ENCODE assay signal across 16 cellular contexts in genomic region chr13:23440821-23441608, GRCh38. TPM values are rescaled to one million over a fixed set of nuclear protein-coding genes. Genes with fewer than 3 reads are reported as not detected.
DNase-seq lines count a peak whose midpoint lies in the region; ATAC-seq and TF ChIP-seq lines count a peak whose summit lies in the region.
"Had no signal": no experiment of that assay in that cellular context is flagged by ENCODE, and none has a peak within 500 bp of the region (broad histone marks: within the 10 kb centered on the region; RNA-seq: fewer than 3 reads in every experiment).

No MANE protein-coding gene starts in this region.

- ATAC-seq in GM19324 (IDR thresholded peaks at IDR 0.05; ENCODE audit: low FRiP score, unreplicated experiment): no peak
- ATAC-seq: activated CD8-positive, alpha-beta T cell treated with anti-CD3 and anti-CD28 coated beads for 36 hours; activated T-helper 17 cell treated with anti-CD3 and anti-CD28 coated beads, Interleukin-2, amount 50 U/mL, for 72 hours had no signal

- H3K4me3 ChIP-seq in osteoblast (ENCODE audit: insufficient read depth, low read length): no peak overlapping the region
- H3K4me3 ChIP-seq in SJCRH30: no peak overlapping the region
- H3K4me3 ChIP-seq: prostate gland had no signal

- peak overlapping the region; percentile 30 for H2AFZ ChIP-seq in osteoblast (ENCODE audit: low read length)

- H3K27me3 ChIP-seq in osteoblast (ENCODE audit: insufficient read depth, low read length) (no peaks in the 10 kb centered on the region), SJCRH30 (no peaks in the 10 kb centered on the region)

- TF ChIP-seq CTCF in osteoblast (IDR thresholded peaks at IDR 0.05; ENCODE audit: extremely low read depth, low read depth, low read length): no peak

- no peaks in the 10 kb centered on the region for H3K36me3 ChIP-seq in osteoblast (ENCODE audit: insufficient read depth, low read length)
- H3K36me3 ChIP-seq in SJCRH30: no peaks in the 10 kb centered on the region
- H3K36me3 ChIP-seq: prostate gland had no signal

- no peaks in the 10 kb centered on the region for H3K4me1 ChIP-seq in osteoblast (ENCODE audit: insufficient read depth, low read length)
- no peaks in the 10 kb centered on the region; the same call in 1 of the 2 replicates for H3K4me1 ChIP-seq in SJCRH30
- H3K4me1 ChIP-seq: prostate gland had no signal

- no peak overlapping the region for H3K27ac ChIP-seq in osteoblast (ENCODE audit: low read depth, low read length)
- no peak overlapping the region for H3K27ac ChIP-seq in SJCRH30
- H3K27ac ChIP-seq: prostate gland, VCaP had no signal

- H3K9me3 ChIP-seq in osteoblast (ENCODE audit: low read depth, low read length) (no peaks in the 10 kb centered on the region), SJCRH30 (replicated peaks) (0 out of 2 replicates have a peak, but pooled peaks cover 5% of the 10 kb centered on the region)
- H3K9me3 ChIP-seq: prostate gland had no signal

- no peaks in the 10 kb centered on the region for H4K20me1 ChIP-seq in osteoblast (ENCODE audit: insufficient read depth, low read length)

- DNase-seq in Daoy (ENCODE audit: low read depth): peak; percentile 70
- DNase-seq in MV-4-11 (lab: John Stamatoyannopoulos, UW): peak; percentile 13
- DNase-seq in fibroblast of gingiva (ENCODE audit: low read depth): peak; percentile 29
- DNase-seq in osteoblast (ENCODE audit: insufficient read length, low spot score, missing footprints): peak; percentile 80
- no peak for DNase-seq in stimulated activated naive CD4-positive, alpha-beta T cell (lab: John Stamatoyannopoulos, UW)
- no peak for DNase-seq in SJCRH30
- DNase-seq in NCI-H774 (lab: John Stamatoyannopoulos, UW): no peak
- DNase-seq: activated CD8-positive, alpha-beta T cell treated with anti-CD3 and anti-CD28 coated beads for 36 hours; islet precursor cell; Kasumi-1; NCI-H1694; NCI-H446 treated with DMSO at 0.1 percent for 48 hours had no signal

- H3K4me2 ChIP-seq in osteoblast (ENCODE audit: insufficient read depth, low read length): no peak overlapping the region

- H3K79me2 ChIP-seq in osteoblast (ENCODE audit: insufficient read depth, low read length): no peaks in the 10 kb centered on the region

RNA-seq across cellular contexts. Expression of gene SACS, which starts 7.5 kb away (rescaled TPM):
- 51.3 and 52.7 TPM in 2 replicates for total RNA-seq in Daoy (2014; rRNA removed; shearing (Covaris generic))
- 42.4 and 59.0 TPM in 2 replicates for total RNA-seq in osteoblast
- total RNA-seq in SJCRH30 (2014; rRNA removed; shearing (Covaris generic)): 87.2 and 107 TPM in 2 replicates

Comparison
In these comparisons a context has a peak if more than half of its experiments do, and no peak if none do; other contexts are left out.
1. DNase-seq: peak in Daoy (single experiment), MV-4-11 (single experiment), fibroblast of gingiva (single experiment) and osteoblast (single experiment); none in stimulated activated naive CD4-positive, alpha-beta T cell (0 of 6), SJCRH30 (0 of 2) and NCI-H774 (single experiment).